8 cellular contexts compared by ENCODE assay signal in the genomic region with DNA sequence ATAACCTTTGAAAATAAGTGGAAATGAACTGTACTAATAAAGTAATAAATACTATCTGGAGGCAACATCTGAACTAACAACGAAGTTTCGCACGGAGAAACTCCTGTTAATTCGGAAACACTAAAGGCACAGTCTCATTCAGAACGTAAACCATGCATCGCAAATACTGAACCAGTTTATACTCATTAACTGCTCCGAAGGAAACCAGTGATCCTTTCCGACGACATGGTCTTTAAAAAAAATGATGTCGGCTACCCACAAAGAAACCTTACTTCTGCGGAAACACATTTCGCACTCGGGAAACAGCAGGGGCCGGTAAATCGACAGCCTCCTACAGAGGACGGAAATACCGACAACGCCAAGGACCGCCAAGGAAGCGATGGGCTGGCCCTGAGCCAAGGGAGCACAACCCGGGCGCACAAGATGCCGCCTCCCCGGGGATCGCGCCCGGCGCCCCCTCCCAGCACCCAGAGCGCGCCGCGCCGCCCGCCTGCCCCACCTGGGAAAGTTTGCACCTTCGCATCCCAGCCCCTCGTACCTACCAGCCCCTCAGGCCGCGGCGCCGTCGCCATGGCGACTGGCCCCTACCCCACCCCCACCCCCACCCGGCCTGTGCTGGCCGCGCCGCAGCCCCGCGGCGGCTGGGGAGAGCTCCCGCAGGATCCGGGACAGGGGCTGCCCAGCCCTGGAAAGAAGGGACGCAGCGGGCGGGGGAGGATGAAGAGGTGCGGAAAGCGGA. TPM values are rescaled to one million over a fixed set of nuclear protein-coding genes. Genes with fewer than 3 reads are reported as not detected.
A peak's percentile ranks its signal among the peaks of the same experiment; 100 is the strongest.
DNase-seq lines count a peak whose midpoint lies in the region; ATAC-seq and TF ChIP-seq lines count a peak whose summit lies in the region.

No MANE protein-coding gene starts in this region.

- no peak for TF ChIP-seq POLR2A in NB4 (IDR thresholded peaks at IDR 0.05; ENCODE audit: extremely low read depth, insufficient read length)

- H3K36me3 ChIP-seq in GM06990 (ENCODE audit: control insufficient read depth, insufficient read depth, low read length): no peaks in the 10 kb centered on the region
- H3K36me3 ChIP-seq in adipocyte (ENCODE audit: control insufficient read depth, insufficient read depth, low read length, severe bottlenecking): no peaks in the 10 kb centered on the region
- no peaks in the 10 kb centered on the region for H3K36me3 ChIP-seq in left ventricle myocardium inferior
- H3K36me3 ChIP-seq in psoas muscle (ENCODE audit: insufficient read depth in 1 of 2, low read depth in 1 of 2): no peaks in the 10 kb centered on the region
- H3K36me3 ChIP-seq in urinary bladder (ENCODE audit: insufficient read depth): no peaks in the 10 kb centered on the region

- H3K27me3 ChIP-seq in GM06990 (replicated peaks; ENCODE audit: control insufficient read depth, insufficient read depth, low read length): no peaks in the 10 kb centered on the region
- no peaks in the 10 kb centered on the region for H3K27me3 ChIP-seq in adipocyte (replicated peaks; ENCODE audit: control insufficient read depth, insufficient read depth, low read length)
- H3K27me3 ChIP-seq in left ventricle myocardium inferior (ENCODE audit: low read depth): no peaks in the 10 kb centered on the region
- no peaks in the 10 kb centered on the region for H3K27me3 ChIP-seq in psoas muscle (ENCODE audit: insufficient read depth in 3 of 3, low read length in 2 of 3)

- intact Hi-C loops in left ventricle myocardium inferior (cut with micrococcal nuclease): no loop called here
- intact Hi-C loops in psoas muscle (cut with DNase I): loop anchor here in 1 of 2 donors (1.0 kb wide), 1 partner anchor 38 kb away; a partner anchor contains a TSS

- WGBS in psoas muscle, 3 donors: 1% methylated on average over 41 to 56 of the region's 56 CpGs
- under 1% methylated on average over 56 of the region's 56 CpGs for WGBS in urinary bladder

- TF ChIP-seq CTCF in GM06990 (IDR thresholded peaks at IDR 0.05; ENCODE audit: insufficient read depth, low read length, poor library complexity, severe bottlenecking): no peak
- no peak for TF ChIP-seq CTCF in NB4 (IDR thresholded peaks at IDR 0.05; ENCODE audit: low read depth, low read length)
- no peak for TF ChIP-seq CTCF in left ventricle myocardium inferior (IDR thresholded peaks at IDR 0.05; ENCODE audit: borderline replicate concordance)
- TF ChIP-seq CTCF in psoas muscle (IDR thresholded peaks at IDR 0.05): no peak

- ATAC-seq in HG02610 (IDR thresholded peaks at IDR 0.05; ENCODE audit: unreplicated experiment) (peak; percentile 32), psoas muscle (peak; percentile 72 to 80 (median 72))

- H3K9ac ChIP-seq in adipocyte (ENCODE audit: low read length): peak overlapping the region; percentile 92

- H3K4me1 ChIP-seq in adipocyte (ENCODE audit: control insufficient read depth, insufficient read depth, low read length) (peaks cover 21% of the 10 kb centered on the region), left ventricle myocardium inferior (peaks cover 62% of the 10 kb centered on the region), psoas muscle (peaks cover 12% of the 10 kb centered on the region), urinary bladder (ENCODE audit: insufficient read depth) (peaks cover 2% of the 10 kb centered on the region)

- H3K27ac ChIP-seq in left ventricle myocardium inferior (replicated peaks) (peak overlapping the region; percentile 95), psoas muscle (peak overlapping the region; percentile 79), urinary bladder (ENCODE audit: low read depth) (peak overlapping the region; percentile 89)

- DNase-seq in GM06990 (ENCODE audit: extremely low read depth, insufficient read length) (peak; percentile 76), NB4 (ENCODE audit: low read depth) (peak; percentile 90), SW480 (ENCODE audit: low spot score) (peak; percentile 59), adipocyte (ENCODE audit: low read depth) (peak; percentile 79), left ventricle myocardium inferior (peak; percentile 82), psoas muscle (peak; percentile 78 to 85)

- H3K4me3 ChIP-seq in GM06990 (replicated peaks; ENCODE audit: low read depth, low read length): peak overlapping the region; percentile 90
- H3K4me3 ChIP-seq in NB4 (ENCODE audit: low read depth, low read length): peak overlapping the region; percentile 79
- H3K4me3 ChIP-seq in adipocyte (ENCODE audit: low read length): peak overlapping the region; percentile 92
- peak overlapping the region; percentile 98 for H3K4me3 ChIP-seq in left ventricle myocardium inferior
- peak overlapping the region; percentile 89 for H3K4me3 ChIP-seq in psoas muscle
- H3K4me3 ChIP-seq in urinary bladder (ENCODE audit: low read depth, low read length): peak overlapping the region; percentile 94

- H3K9me3 ChIP-seq in adipocyte (ENCODE audit: control insufficient read depth, low read length): no peaks in the 10 kb centered on the region
- no peaks in the 10 kb centered on the region for H3K9me3 ChIP-seq in left ventricle myocardium inferior (replicated peaks)
- H3K9me3 ChIP-seq in psoas muscle: no peaks in the 10 kb centered on the region

RNA-seq across cellular contexts. Expression of a gene that starts 0.7 kb away (rescaled TPM):
- total RNA-seq in left ventricle myocardium inferior: 38.5 TPM
- 10 to 100 TPM; 28.1 to 36.8 (median 33.8) TPM for total RNA-seq in psoas muscle
- 10 to 100 TPM in 2 of 3 donors, 1 to 10 TPM in 1; 9.6 to 14.2 (median 10.3) TPM for polyA plus RNA-seq in psoas muscle
- total RNA-seq in urinary bladder: 151 TPM
- 43.5 TPM for polyA plus RNA-seq in urinary bladder

RNA-seq across cellular contexts. Expression of a gene that starts 37.6 kb away (rescaled TPM):
- total RNA-seq in left ventricle myocardium inferior: 624 TPM
- 1,000 to 10,000 TPM in 1 of 4 donors, 100 to 1,000 TPM in 3; 737 to 1,162 (median 919) TPM for total RNA-seq in psoas muscle
- polyA plus RNA-seq in psoas muscle: 1,000 to 10,000 TPM in 2 of 3 donors, 100 to 1,000 TPM in 1; 991 to 2,293 (median 1,068) TPM
- total RNA-seq in urinary bladder: 1,380 TPM
- polyA plus RNA-seq in urinary bladder: 2,876 TPM

RNA-seq across cellular contexts. Expression of a gene that starts 41.7 kb away (rescaled TPM):
- total RNA-seq in left ventricle myocardium inferior (14.3 TPM), psoas muscle (10 to 100 TPM; 19.7 to 38.5 (median 27.0) TPM), urinary bladder (38.4 TPM)
- polyA plus RNA-seq in psoas muscle (10 to 100 TPM; 11.0 to 31.5 (median 11.3) TPM), urinary bladder (13.2 TPM)

RNA-seq across cellular contexts. Expression of a gene that starts 43.7 kb away (rescaled TPM):
- total RNA-seq in left ventricle myocardium inferior: 6.1 TPM
- 1 to 10 TPM; 3.0 to 4.1 (median 3.8) TPM for total RNA-seq in psoas muscle
- 1 to 10 TPM; 1.1 to 2.9 (median 1.2) TPM for polyA plus RNA-seq in psoas muscle
- total RNA-seq in urinary bladder: 6.0 TPM
- 5.9 TPM for polyA plus RNA-seq in urinary bladder

Comparison
In these comparisons a context has a peak if more than half of its experiments do, and no peak if none do; other contexts are left out.
1. Peak in every context shown above with its lines: DNase-seq, ATAC-seq, H3K4me3 ChIP-seq and H3K27ac ChIP-seq.